Comparison of ENCODE assay signal across 36 cellular contexts in genomic region chrX:125151146-125151545, GRCh38.
DNase-seq lines count a peak whose midpoint lies in the region; ATAC-seq, FAIRE-seq and TF ChIP-seq lines count a peak whose summit lies in the region.
"Had no signal": no experiment of that assay in that cellular context is flagged by ENCODE, and none has a peak within 500 bp of the region (broad histone marks: within the 10 kb centered on the region; RNA-seq: fewer than 3 reads in every experiment).

No MANE protein-coding gene starts in this region.

- CTCF ChIA-PET in HepG2 (lab: Yijun Ruan, JAX; ENCODE audit: low intra/inter-chr PET ratio, low total read pairs) (no interaction called here), A549 (lab: Yijun Ruan, JAX) (no interaction called here), K562 (lab: Yijun Ruan, JAX; ENCODE audit: low intra/inter-chr PET ratio) (no interaction called here), MCF 10A (lab: Yijun Ruan, JAX) (interaction anchor here (0.6 kb wide), 1 partner anchor 758 kb away, joined by 3 read pairs; no protein-coding TSS in a partner anchor)

- H3K9ac ChIP-seq in HepG2 (ENCODE audit: insufficient read depth, low read depth, low read length) = no peak overlapping the region
- no peak overlapping the region for H3K9ac ChIP-seq in astrocyte (ENCODE audit: low read length)
- H3K9ac ChIP-seq in K562 (ENCODE audit: insufficient read depth in 1 of 2, low read depth in 2 of 2, low read length in 2 of 2) = peak overlapping the region in 1 of 2 experiments; percentile 43; a peak in 2 of 4 replicates
- H3K9ac ChIP-seq: BLaER1; BLaER1 treated with 17β-estradiol and CSF1 and Interleukin-3, amounts not matched to agents 10 nM and 100 nM had no signal

- intact Hi-C loops in HepG2 (cut with micrococcal nuclease; ENCODE audit: unreplicated experiment) = no loop called here
- intact Hi-C loops in right lobe of liver (cut with DNase I) = no loop called here
- intact Hi-C loops in K562 (cut with micrococcal nuclease) = loop anchor here (5.0 kb wide), 1 partner anchor 46 kb away; no protein-coding TSS in a partner anchor
- intact Hi-C loops in MCF 10A (cut with micrococcal nuclease) = no loop called here

- POLR2A ChIA-PET in HepG2 (lab: Yijun Ruan, JAX) = no interaction called here
- POLR2A ChIA-PET in A549 (lab: Yijun Ruan, JAX) = no interaction called here
- POLR2A ChIA-PET in K562 (lab: Yijun Ruan, JAX) = no interaction called here
- POLR2A ChIA-PET in MCF 10A (lab: Yijun Ruan, JAX) = no interaction called here

- TF ChIP-seq EP300 in HepG2 (IDR thresholded peaks at IDR 0.05; ENCODE audit: low read depth in 2 of 2, low read length in 2 of 2) (no peak), HepG2 (CRISPR knock-in tag; IDR thresholded peaks at IDR 0.05; ENCODE audit: borderline replicate concordance) (no peak), A549 (IDR thresholded peaks at IDR 0.05) (no peak), K562 (IDR thresholded peaks at IDR 0.05; ENCODE audit: low read length) (no peak)

- no peak for ATAC-seq in HepG2
- ATAC-seq in right lobe of liver = no peak
- no peak for ATAC-seq in A549
- ATAC-seq in K562 = no peak
- ATAC-seq: CD8-positive, alpha-beta T cell had no signal

- H3K9me1 ChIP-seq in K562 (ENCODE audit: control insufficient read depth, insufficient read depth, low read length) = no peaks in the 10 kb centered on the region

- H3K27me3 ChIP-seq in HepG2 (ENCODE audit: control insufficient read depth in 1 of 2, insufficient read depth in 2 of 2, low read length in 2 of 2) (no peaks in the 10 kb centered on the region), right lobe of liver (peaks cover 0 to 7% of the 10 kb centered on the region in 2 donors), astrocyte (ENCODE audit: insufficient read depth, low read length) (no peaks in the 10 kb centered on the region), K562 (ENCODE audit: control insufficient read depth in 2 of 2, insufficient read depth in 2 of 2, low read length in 2 of 2) (no peaks in the 10 kb centered on the region)
- H3K27me3 ChIP-seq: BE2C had no signal

- FAIRE-seq in HepG2 (lab: Jason Lieb, UNC) = no peak
- no peak for FAIRE-seq in A549 (lab: Jason Lieb, UNC)
- peak; percentile 71 for FAIRE-seq in astrocyte (lab: Jason Lieb, UNC)
- FAIRE-seq in K562 (lab: Jason Lieb, UNC) = no peak
- FAIRE-seq in GM19239 (lab: Jason Lieb, UNC) = no peak
- FAIRE-seq: A204.1, D721Med had no signal

- H3K9me3 Mint-ChIP-seq in astrocyte (ENCODE audit: unreplicated experiment) (no peaks in the 10 kb centered on the region), MCF 10A (ENCODE audit: unreplicated experiment) (peaks cover 7% of the 10 kb centered on the region)
- H3K9me3 Mint-ChIP-seq: CD4-positive, alpha-beta memory T cell; CD4-positive, alpha-beta T cell; CD8-positive, alpha-beta T cell had no signal

- BruUV-seq in HepG2 (replicated peaks; lab: Mats Ljungman, UMichigan) (no TSS peak), K562 (replicated peaks; lab: Mats Ljungman, UMichigan) (no TSS peak), MCF 10A (replicated peaks; lab: Mats Ljungman, UMichigan) (no TSS peak)

- DNase-seq in HepG2 (ENCODE audit: low spot score) (no peak), right lobe of liver (no peak), A549 (ENCODE audit: low read depth in 1 of 2, low spot score in 1 of 2) (no peak), astrocyte (ENCODE audit: low read depth) (no peak), K562 (ENCODE audit: extremely low read depth in 1 of 4, low spot score in 3 of 4) (no peak), MCF 10A (ENCODE audit: unreplicated experiment) (no peak), GM19239 (ENCODE audit: insufficient read length, low spot score) (no peak)
- no peak for DNase-seq in activated CD4-positive, alpha-beta T cell treated with anti-CD3 and anti-CD28 coated beads, Interleukin-2, amount 50 U/mL, for 1 hour
- DNase-seq: 8988T; ACHN; AML-193; BE2C; C1 segment of cervical spinal cord; Caco-2; Calu3; CD4-positive, alpha-beta memory T cell; CD4-positive, alpha-beta T cell; CD4-positive, CD25-positive, alpha-beta regulatory T cell; CD8-positive, alpha-beta memory T cell; CD8-positive, alpha-beta T cell; COR-L47; DMS 273 treated with DMSO at 0.1 percent for 48 hours; DMS153; DMS53; DMS79; DMS79 treated with DMSO at 0.1 percent for 48 hours; DND-41; EL had no signal

- H3K79me2 ChIP-seq in HepG2 (ENCODE audit: insufficient read depth, low read length) = no peaks in the 10 kb centered on the region
- H3K79me2 ChIP-seq in astrocyte (ENCODE audit: insufficient read depth, low read length) = no peaks in the 10 kb centered on the region
- H3K79me2 ChIP-seq in K562 (ENCODE audit: control insufficient read depth, insufficient read depth, low read length) = peaks cover 48% of the 10 kb centered on the region

- H3K4me1 ChIP-seq in HepG2 (ENCODE audit: insufficient read depth, low read length) (no peaks in the 10 kb centered on the region), right lobe of liver (no peaks in the 10 kb centered on the region), A549 (no peaks in the 10 kb centered on the region), astrocyte (ENCODE audit: insufficient read depth, low read length) (no peaks in the 10 kb centered on the region), K562 (replicated peaks in 1 of 2; ENCODE audit: control insufficient read depth in 2 of 2, insufficient read depth in 2 of 2, low read length in 2 of 2) (no peaks in the 10 kb centered on the region; a peak in 2 of 5 replicates)
- H3K4me1 ChIP-seq: BE2C; BLaER1; BLaER1 treated with 17β-estradiol and CSF1 and Interleukin-3, amounts not matched to agents 10 nM and 100 nM; Caco-2 had no signal

- H3K27ac Mint-ChIP-seq in astrocyte (ENCODE audit: unreplicated experiment) = no peak overlapping the region
- H3K27ac Mint-ChIP-seq in MCF 10A (ENCODE audit: low read depth, unreplicated experiment) = no peak overlapping the region
- H3K27ac Mint-ChIP-seq: B cell; CD14-positive monocyte; CD4-positive, alpha-beta memory T cell; CD4-positive, alpha-beta T cell; CD4-positive, CD25-positive, alpha-beta regulatory T cell; CD8-positive, alpha-beta memory T cell; CD8-positive, alpha-beta T cell had no signal

- H3K27ac ChIP-seq in HepG2 (ENCODE audit: extremely low read length, insufficient read depth, low read length) (no peak overlapping the region), right lobe of liver (no peak overlapping the region), A549 (no peak overlapping the region), astrocyte (ENCODE audit: low read depth, low read length) (no peak overlapping the region), K562 (ENCODE audit: extremely low read depth, low read depth, low read length) (no peak overlapping the region)
- H3K27ac ChIP-seq: 22Rv1; BLaER1; BLaER1 treated with 17β-estradiol and CSF1 and Interleukin-3, amounts not matched to agents 10 nM and 100 nM; C4-2B had no signal

- no peak overlapping the region for H3K4me3 ChIP-seq in HepG2 (replicated peaks in 1 of 3; ENCODE audit: insufficient read depth in 1 of 3, low read depth in 2 of 3, low read length in 3 of 3)
- no peak overlapping the region for H3K4me3 ChIP-seq in right lobe of liver
- H3K4me3 ChIP-seq in A549 = no peak overlapping the region
- no peak overlapping the region for H3K4me3 ChIP-seq in astrocyte (ENCODE audit: insufficient read depth, low read depth, low read length)
- peak overlapping the region; percentile 14 for H3K4me3 ChIP-seq in K562
- H3K4me3 ChIP-seq: BLaER1; BLaER1 treated with 17β-estradiol and CSF1 and Interleukin-3, amounts not matched to agents 10 nM and 100 nM had no signal

- H3K36me3 ChIP-seq in HepG2 (replicated peaks in 1 of 2; ENCODE audit: control insufficient read depth in 1 of 2, insufficient read depth in 2 of 2, low read length in 2 of 2) = no peaks in the 10 kb centered on the region
- H3K36me3 ChIP-seq in right lobe of liver = no peaks in the 10 kb centered on the region
- H3K36me3 ChIP-seq in astrocyte (ENCODE audit: insufficient read depth, low read length) = no peaks in the 10 kb centered on the region
- H3K36me3 ChIP-seq in K562 (ENCODE audit: control insufficient read depth, insufficient read depth, low read length) = peaks cover 3% of the 10 kb centered on the region; the same call in 2 of the 3 replicates
- H3K36me3 ChIP-seq: BE2C; BLaER1; BLaER1 treated with 17β-estradiol and CSF1 and Interleukin-3, amounts not matched to agents 10 nM and 100 nM had no signal

- H3K4me1 Mint-ChIP-seq in astrocyte (ENCODE audit: low read depth, unreplicated experiment) (peaks cover 2% of the 10 kb centered on the region), MCF 10A (ENCODE audit: insufficient read depth, unreplicated experiment) (no peaks in the 10 kb centered on the region)
- H3K4me1 Mint-ChIP-seq: B cell; CD14-positive monocyte; CD4-positive, alpha-beta memory T cell; CD4-positive, CD25-positive, alpha-beta regulatory T cell; CD8-positive, alpha-beta memory T cell had no signal

- H3K4me2 ChIP-seq in HepG2 (ENCODE audit: low read depth, low read length) (no peak overlapping the region), A549 (no peak overlapping the region), astrocyte (ENCODE audit: low read length) (no peak overlapping the region), K562 (ENCODE audit: insufficient read depth, low read length) (peak overlapping the region; percentile 61; the same call in 1 of the 2 replicates)
- H3K4me2 ChIP-seq: BLaER1; BLaER1 treated with 17β-estradiol and CSF1 and Interleukin-3, amounts not matched to agents 10 nM and 100 nM had no signal

- no peaks in the 10 kb centered on the region for H4K20me1 ChIP-seq in HepG2 (ENCODE audit: insufficient read depth, low read length)
- no peaks in the 10 kb centered on the region for H4K20me1 ChIP-seq in astrocyte (ENCODE audit: insufficient read depth, low read length)
- no peaks in the 10 kb centered on the region for H4K20me1 ChIP-seq in K562 (replicated peaks; ENCODE audit: control insufficient read depth, insufficient read depth, low read length)
- H4K20me1 ChIP-seq: BLaER1 had no signal

- H3K27me3 Mint-ChIP-seq in astrocyte (ENCODE audit: low read depth, unreplicated experiment) (no peaks in the 10 kb centered on the region), MCF 10A (ENCODE audit: insufficient read depth, unreplicated experiment) (no peaks in the 10 kb centered on the region)
- H3K27me3 Mint-ChIP-seq: B cell; CD4-positive, alpha-beta memory T cell; CD4-positive, alpha-beta T cell; CD4-positive, CD25-positive, alpha-beta regulatory T cell had no signal

- TF ChIP-seq POLR2A in HepG2 (IDR thresholded peaks at IDR 0.05; ENCODE audit: insufficient read depth in 1 of 2, low read depth in 2 of 2, low read length in 2 of 2) = no peak
- no peak for TF ChIP-seq POLR2A in right lobe of liver (IDR thresholded peaks at IDR 0.05)
- TF ChIP-seq POLR2A in A549 (IDR thresholded peaks at IDR 0.05; ENCODE audit: low read length) = no peak
- TF ChIP-seq POLR2A in K562 (conservative IDR thresholded peaks at IDR 0.05) = no peak

- TF ChIP-seq RAD21 in HepG2 (CRISPR knock-in tag; IDR thresholded peaks at IDR 0.05) (no peak), A549 (conservative IDR thresholded peaks at IDR 0.05 in 1 of 2, IDR thresholded peaks at IDR 0.05 in 1 of 2) (no peak), K562 (CRISPR knock-in tag; conservative IDR thresholded peaks at IDR 0.05 in 1 of 2, IDR thresholded peaks at IDR 0.05 in 1 of 2) (no peak)

- H3K9me3 ChIP-seq in HepG2 (ENCODE audit: low read length) = no peaks in the 10 kb centered on the region
- H3K9me3 ChIP-seq in right lobe of liver = no peaks in the 10 kb centered on the region
- H3K9me3 ChIP-seq in A549 = no peaks in the 10 kb centered on the region
- H3K9me3 ChIP-seq in astrocyte (ENCODE audit: insufficient read depth, low read depth, low read length) = no peaks in the 10 kb centered on the region
- no peaks in the 10 kb centered on the region; the same call in 1 of the 2 replicates for H3K9me3 ChIP-seq in K562 (replicated peaks; ENCODE audit: control insufficient read depth, insufficient read depth, low read depth, low read length)
- H3K9me3 ChIP-seq: BE2C, BLaER1, Caco-2 had no signal

- no peak overlapping the region for H2AFZ ChIP-seq in HepG2 (ENCODE audit: low read length)
- H2AFZ ChIP-seq in astrocyte (ENCODE audit: low read depth, low read length) = no peak overlapping the region
- no peak overlapping the region for H2AFZ ChIP-seq in K562 (ENCODE audit: low read depth, low read length)

- TF ChIP-seq CTCF in HepG2 (CRISPR knock-in tag; IDR thresholded peaks at IDR 0.05) (no peak), right lobe of liver (IDR thresholded peaks at IDR 0.05) (no peak), A549 (IDR thresholded peaks at IDR 0.05) (no peak), astrocyte (IDR thresholded peaks at IDR 0.05; ENCODE audit: insufficient read depth, low read depth, low read length) (no peak), K562 (IDR thresholded peaks at IDR 0.05 in 2 of 3, conservative IDR thresholded peaks at IDR 0.05 in 1 of 3; ENCODE audit: insufficient read depth in 2 of 3, low read depth in 1 of 3, low read length in 3 of 3) (no peak), MCF 10A (IDR thresholded peaks at IDR 0.05; ENCODE audit: unreplicated experiment) (no peak)

- WGBS in HepG2 (ENCODE audit: low lambda C conversion rate) = 7% methylated on average over 3 of the region's 3 CpGs
- 52% methylated on average over 3 of the region's 3 CpGs for WGBS in right lobe of liver (ENCODE audit: insufficient coverage, low coverage, low lambda C conversion rate, missing lambda C conversion rate)
- WGBS in A549 (ENCODE audit: missing lambda C conversion rate) = 60% methylated on average over 3 of the region's 3 CpGs
- 59% methylated on average over 3 of the region's 3 CpGs for WGBS in K562 (ENCODE audit: insufficient coverage, low coverage, missing lambda C conversion rate)

- H3K4me3 Mint-ChIP-seq in astrocyte (ENCODE audit: unreplicated experiment) = no peak overlapping the region
- H3K4me3 Mint-ChIP-seq in MCF 10A (ENCODE audit: unreplicated experiment) = no peak overlapping the region
- H3K4me3 Mint-ChIP-seq: B cell; CD14-positive monocyte; CD4-positive, alpha-beta memory T cell; CD4-positive, alpha-beta T cell; CD4-positive, CD25-positive, alpha-beta regulatory T cell; CD8-positive, alpha-beta memory T cell; CD8-positive, alpha-beta T cell had no signal

- H3K36me3 Mint-ChIP-seq in astrocyte (ENCODE audit: low read depth, unreplicated experiment) (no peaks in the 10 kb centered on the region), MCF 10A (ENCODE audit: insufficient read depth, unreplicated experiment) (no peaks in the 10 kb centered on the region)
- H3K36me3 Mint-ChIP-seq: CD14-positive monocyte; CD4-positive, alpha-beta memory T cell; CD4-positive, CD25-positive, alpha-beta regulatory T cell; CD8-positive, alpha-beta memory T cell; CD8-positive, alpha-beta T cell had no signal

- in situ Hi-C loops in HepG2 (cut with HindIII; ENCODE audit: extremely low pct_ligation_motif_present, low pct_unique_long_range_greater_than_20kb) = no loop called here
- in situ Hi-C loops in K562 (cut with MboI) = no loop called here

Comparison
In these comparisons a context has a peak if more than half of its experiments do, and no peak if none do; other contexts are left out.
1. Of the 241 proteins assayed by ChIP-seq in both HepG2 and K562: peak only in HepG2: MAFK; only in K562: MAFG; in both: MAFF; in neither: 238.